ENCODE assay signal across 12 cellular contexts in the genomic region with DNA sequence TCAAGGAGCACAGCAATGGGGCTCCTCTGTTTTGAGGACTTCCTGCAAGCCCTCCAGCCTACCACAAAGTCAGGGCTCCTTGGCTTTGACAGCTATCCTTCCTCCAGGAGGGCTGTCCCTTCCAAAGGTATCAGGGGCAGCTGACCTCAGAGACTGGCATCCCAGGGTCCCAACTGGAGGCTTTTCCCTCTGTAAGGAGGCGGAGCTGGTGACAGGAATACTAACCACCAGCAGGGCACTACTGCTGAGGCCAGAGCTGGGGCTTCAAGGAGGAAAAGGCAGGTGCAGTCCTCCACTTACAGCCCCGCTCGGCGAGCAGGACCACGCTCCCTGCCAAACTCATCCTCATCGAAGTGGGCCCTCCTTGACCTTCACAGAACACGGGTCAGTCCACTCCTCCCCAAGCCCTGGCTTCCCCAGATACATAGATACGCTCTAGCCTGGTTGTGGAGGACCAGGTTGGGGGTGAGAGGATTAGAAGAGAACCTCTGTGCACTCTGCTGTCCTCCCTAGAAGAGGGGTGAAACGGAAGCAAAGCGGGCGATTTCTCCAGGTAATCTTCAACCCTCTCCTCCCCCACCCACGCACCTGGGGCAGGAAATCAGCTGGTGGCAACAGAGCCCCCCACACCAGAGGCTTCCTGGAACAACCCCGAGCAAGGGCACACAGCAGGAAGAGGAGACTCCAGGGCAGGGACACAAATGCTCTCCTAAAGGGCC. TPM values are rescaled to one million over a fixed set of nuclear protein-coding genes. Genes with fewer than 3 reads are reported as not detected.
DNase-seq lines count a peak whose midpoint lies in the region; ATAC-seq and TF ChIP-seq lines count a peak whose summit lies in the region.
"Had no signal": no experiment of that assay in that cellular context is flagged by ENCODE, and none has a peak within 500 bp of the region (broad histone marks: within the 10 kb centered on the region; RNA-seq: fewer than 3 reads in every experiment).

No MANE protein-coding gene starts in this region.

- H3K4me2 ChIP-seq in H9 (ENCODE audit: insufficient read depth, insufficient read length, low read length): no peak overlapping the region

- no peaks in the 10 kb centered on the region for H3K23me2 ChIP-seq in H9 (ENCODE audit: insufficient read length, low read depth, low read length, poor library complexity, severe bottlenecking)

- no peak overlapping the region for H3K23ac ChIP-seq in H9 (ENCODE audit: insufficient read length, low read depth, low read length)

- H3K4ac ChIP-seq in H9 (ENCODE audit: low read depth, low read length): no peak overlapping the region

- no peak overlapping the region for H2BK120ac ChIP-seq in H9 (ENCODE audit: low read depth, low read length, poor library complexity, severe bottlenecking)

- H3K9ac ChIP-seq in H9 (ENCODE audit: extremely low read depth, insufficient read length, low read length): no peak overlapping the region

- H3K18ac ChIP-seq in H9 (ENCODE audit: insufficient read length, low read depth, low read length): no peak overlapping the region

- no peaks in the 10 kb centered on the region; the same call in 1 of the 2 replicates for H3K79me2 ChIP-seq in H9 (ENCODE audit: insufficient read depth, low read length)

- H4K5ac ChIP-seq in H9 (ENCODE audit: insufficient read length, low read depth, low read length): no peak overlapping the region

- WGBS in H9 (ENCODE audit: extremely low coverage, insufficient read length, low lambda C conversion rate): no CpG with 5 or more reads among the region's 13 CpGs

- H4K91ac ChIP-seq in H9 (ENCODE audit: insufficient read length, low read depth, low read length): no peak overlapping the region

- no peak overlapping the region for H2BK5ac ChIP-seq in H9 (ENCODE audit: insufficient read length, low read length)

- no peak overlapping the region for H2BK20ac ChIP-seq in H9 (ENCODE audit: low read depth, low read length, poor library complexity, severe bottlenecking)

- H3K4me1 ChIP-seq in CD8-positive, alpha-beta T cell (ENCODE audit: insufficient read depth, low read length): peaks cover 40% of the 10 kb centered on the region
- peaks cover 21% of the 10 kb centered on the region; the same call in 1 of the 2 replicates for H3K4me1 ChIP-seq in H9 (ENCODE audit: insufficient read depth, low read length)
- peaks cover 11 to 31% of the 10 kb centered on the region in 2 donors for H3K4me1 ChIP-seq in naive thymus-derived CD4-positive, alpha-beta T cell (ENCODE audit: control insufficient read depth in 2 of 2, insufficient read depth in 2 of 2, low read length in 2 of 2)
- H3K4me1 ChIP-seq: SJSA1 had no signal

- H3K9me3 ChIP-seq in CD8-positive, alpha-beta T cell (ENCODE audit: low read length): no peaks in the 10 kb centered on the region
- H3K9me3 ChIP-seq in H9 (ENCODE audit: control insufficient read depth, low read depth, low read length) (no peaks in the 10 kb centered on the region), MG63 (no peaks in the 10 kb centered on the region)
- H3K9me3 ChIP-seq in naive thymus-derived CD4-positive, alpha-beta T cell (ENCODE audit: control insufficient read depth in 2 of 3, low read length in 3 of 3): no peaks in the 10 kb centered on the region
- H3K9me3 ChIP-seq: SJSA1 had no signal

- no peaks in the 10 kb centered on the region for H3K27me3 ChIP-seq in CD8-positive, alpha-beta T cell (ENCODE audit: insufficient read depth, low read length)
- H3K27me3 ChIP-seq in H9 (ENCODE audit: insufficient read depth, low read length) (no peaks in the 10 kb centered on the region), MG63 (no peaks in the 10 kb centered on the region)
- no peaks in the 10 kb centered on the region for H3K27me3 ChIP-seq in naive thymus-derived CD4-positive, alpha-beta T cell (ENCODE audit: control insufficient read depth in 2 of 2, insufficient read depth in 2 of 2, low read length in 2 of 2)
- H3K27me3 ChIP-seq: SJSA1 had no signal

- peak; percentile 48 for ATAC-seq in CD8-positive, alpha-beta T cell
- peak; percentile 30 to 57 for ATAC-seq in activated T-cell treated with anti-CD3 and anti-CD28 coated beads, Interleukin-2, amount 50 U/mL, for 72 hours (replicated peaks in 1 of 2)
- ATAC-seq in naive thymus-derived CD4-positive, alpha-beta T cell: peak; percentile 22
- ATAC-seq in GM18498 (IDR thresholded peaks at IDR 0.05; ENCODE audit: unreplicated experiment): no peak

- no peaks in the 10 kb centered on the region for H3K36me3 ChIP-seq in CD8-positive, alpha-beta T cell (ENCODE audit: insufficient read depth, low read length)
- H3K36me3 ChIP-seq in naive thymus-derived CD4-positive, alpha-beta T cell (ENCODE audit: control insufficient read depth in 2 of 3, insufficient read depth in 3 of 3, low read length in 3 of 3): no peaks in the 10 kb centered on the region
- H3K36me3 ChIP-seq in MG63: no peaks in the 10 kb centered on the region

- H2BK12ac ChIP-seq in H9 (ENCODE audit: insufficient read length, low read depth, low read length): no peak overlapping the region

- intact Hi-C loops in CD8-positive, alpha-beta T cell (cut with DNase I, micrococcal nuclease): no loop called here
- intact Hi-C loops in naive thymus-derived CD4-positive, alpha-beta T cell (cut with micrococcal nuclease): loop anchor here (1.0 to 2.0 kb wide), 2 partner anchors 10 to 14 kb away; no protein-coding TSS in a partner anchor

- no peak for TF ChIP-seq CTCF in CD8-positive, alpha-beta T cell (IDR thresholded peaks at IDR 0.05)
- TF ChIP-seq CTCF in H9 (conservative IDR thresholded peaks at IDR 0.05): no peak

- no peak overlapping the region for H4K8ac ChIP-seq in H9 (replicated peaks; ENCODE audit: insufficient read length, low read depth, low read length)

- H2AK5ac ChIP-seq in H9 (ENCODE audit: insufficient read length, low read length): no peak overlapping the region

- H3K56ac ChIP-seq in H9 (ENCODE audit: insufficient read length, low read depth, low read length): no peak overlapping the region

- POLR2A ChIA-PET in CD8-positive, alpha-beta T cell (lab: Charles Lee): interaction anchor here (1.3 to 3.9 kb wide), 2 partner anchors 21 to 38 kb away, joined by 5 to 14 read pairs; a partner anchor contains a TSS
- POLR2A ChIA-PET in naive thymus-derived CD4-positive, alpha-beta T cell (lab: Charles Lee): interaction anchor here (0.5 to 1.6 kb wide), 8 partner anchors 11 to 133 kb away, joined by 3 to 5 read pairs (median 4); a partner anchor contains a TSS

- CTCF ChIA-PET in CD8-positive, alpha-beta T cell (lab: Charles Lee): interaction anchor here (1.0 kb wide), 1 partner anchor 24 kb away, joined by 3 read pairs; no protein-coding TSS in a partner anchor
- CTCF ChIA-PET in naive thymus-derived CD4-positive, alpha-beta T cell (lab: Charles Lee): interaction anchor here (0.5 to 0.9 kb wide), 4 partner anchors 25 to 173 kb away, joined by 3 read pairs; a partner anchor contains a TSS

- H3K27ac Mint-ChIP-seq in CD8-positive, alpha-beta T cell: peak overlapping the region; percentile 91
- peak overlapping the region; percentile 67 to 88 (median 79); a peak in 5 of 7 replicates for H3K27ac Mint-ChIP-seq in H9
- H3K27ac Mint-ChIP-seq in activated T-cell treated with anti-CD3 and anti-CD28 coated beads, Interleukin-2, amount 50 U/mL, for 72 hours: no peak overlapping the region
- peak overlapping the region; percentile 71 to 92 (median 90) for H3K27ac Mint-ChIP-seq in naive thymus-derived CD4-positive, alpha-beta T cell

- no peak overlapping the region for H2AFZ ChIP-seq in H9 (ENCODE audit: low read length)

- H3K4me3 ChIP-seq in CD8-positive, alpha-beta T cell (ENCODE audit: low read depth, low read length): peak overlapping the region; percentile 48
- H3K4me3 ChIP-seq in naive thymus-derived CD4-positive, alpha-beta T cell (ENCODE audit: low read length): peak overlapping the region; percentile 2
- H3K4me3 ChIP-seq in MG63: no peak overlapping the region
- H3K4me3 ChIP-seq: SJSA1 had no signal

- peak in 2 of 7 experiments; percentile 19 to 52 for DNase-seq in CD8-positive, alpha-beta T cell
- DNase-seq in H9: peak; percentile 59
- DNase-seq in activated T-cell treated with anti-CD3 and anti-CD28 coated beads, Interleukin-2, amount 50 U/mL, for 72 hours: peak in 1 of 2 donors; percentile 39
- peak in 2 of 9 donors; percentile 18 to 38 for DNase-seq in naive thymus-derived CD4-positive, alpha-beta T cell
- no peak for DNase-seq in MG63
- DNase-seq in iPS-NIHi7 (ENCODE audit: extremely low spot score): no peak
- DNase-seq: Calu3, head of caudate nucleus, NCI-H1417 treated with DMSO at 0.1 percent for 48 hours, NCI-H82 had no signal

- H4K20me1 ChIP-seq in H9 (ENCODE audit: control insufficient read depth, insufficient read depth, insufficient read length): no peaks in the 10 kb centered on the region

- H3K4me3 Mint-ChIP-seq in CD8-positive, alpha-beta T cell: peak overlapping the region; percentile 74
- no peak overlapping the region for H3K4me3 Mint-ChIP-seq in H9
- H3K4me3 Mint-ChIP-seq in activated T-cell treated with anti-CD3 and anti-CD28 coated beads, Interleukin-2, amount 50 U/mL, for 72 hours: peak overlapping the region; percentile 40 to 68
- H3K4me3 Mint-ChIP-seq in naive thymus-derived CD4-positive, alpha-beta T cell: peak overlapping the region; percentile 60 to 86 (median 77)

- no peaks in the 10 kb centered on the region for H3K27me3 Mint-ChIP-seq in CD8-positive, alpha-beta T cell (ENCODE audit: low read depth)
- no peaks in the 10 kb centered on the region for H3K27me3 Mint-ChIP-seq in H9 (ENCODE audit: low read depth)
- no peaks in the 10 kb centered on the region for H3K27me3 Mint-ChIP-seq in activated T-cell treated with anti-CD3 and anti-CD28 coated beads, Interleukin-2, amount 50 U/mL, for 72 hours (ENCODE audit: low read depth)
- H3K27me3 Mint-ChIP-seq in naive thymus-derived CD4-positive, alpha-beta T cell: no peaks in the 10 kb centered on the region

- peaks cover 2% of the 10 kb centered on the region for H3K79me1 ChIP-seq in H9 (ENCODE audit: insufficient read depth, low read depth, low read length, poor library complexity, severe bottlenecking)

- peaks cover 52% of the 10 kb centered on the region for H3K4me1 Mint-ChIP-seq in CD8-positive, alpha-beta T cell (ENCODE audit: low read depth)
- H3K4me1 Mint-ChIP-seq in H9: peaks cover 61 to 66% of the 10 kb centered on the region in 2 experiments
- peaks cover 31% of the 10 kb centered on the region for H3K4me1 Mint-ChIP-seq in activated T-cell treated with anti-CD3 and anti-CD28 coated beads, Interleukin-2, amount 50 U/mL, for 72 hours (ENCODE audit: low read depth)
- peaks cover 33 to 76% (median 63%) of the 10 kb centered on the region in 7 donors for H3K4me1 Mint-ChIP-seq in naive thymus-derived CD4-positive, alpha-beta T cell

- H3K14ac ChIP-seq in H9 (ENCODE audit: insufficient read depth, low read length): no peak overlapping the region; the same call in 1 of the 2 replicates

- peak overlapping the region; percentile 29 for H3K27ac ChIP-seq in CD8-positive, alpha-beta T cell (ENCODE audit: low read depth, low read length)
- H3K27ac ChIP-seq in H9 (ENCODE audit: insufficient read length, low read depth, low read length): no peak overlapping the region
- peak overlapping the region; percentile 63 for H3K27ac ChIP-seq in naive thymus-derived CD4-positive, alpha-beta T cell (ENCODE audit: low read depth, low read length)
- H3K27ac ChIP-seq: SJSA1 had no signal

- H2BK15ac ChIP-seq in H9 (ENCODE audit: low read depth, low read length): no peak overlapping the region

- H3K36me3 Mint-ChIP-seq in CD8-positive, alpha-beta T cell: peaks cover 8% of the 10 kb centered on the region
- H3K36me3 Mint-ChIP-seq in H9 (ENCODE audit: insufficient read depth in 1 of 3, low read depth in 3 of 3): peaks cover 0 to 14% (median 0%) of the 10 kb centered on the region in 3 experiments; a peak in 4 of 7 replicates
- H3K36me3 Mint-ChIP-seq in activated T-cell treated with anti-CD3 and anti-CD28 coated beads, Interleukin-2, amount 50 U/mL, for 72 hours (ENCODE audit: insufficient read depth in 2 of 2): no peaks in the 10 kb centered on the region
- H3K36me3 Mint-ChIP-seq in naive thymus-derived CD4-positive, alpha-beta T cell: peaks cover 0 to 14% (median 0%) of the 10 kb centered on the region in 5 donors

- no peak overlapping the region for H3T11ph ChIP-seq in H9 (ENCODE audit: low read length)

- H3K9me3 Mint-ChIP-seq in CD8-positive, alpha-beta T cell: no peaks in the 10 kb centered on the region
- H3K9me3 Mint-ChIP-seq in H9: no peaks in the 10 kb centered on the region
- H3K9me3 Mint-ChIP-seq in activated T-cell treated with anti-CD3 and anti-CD28 coated beads, Interleukin-2, amount 50 U/mL, for 72 hours: no peaks in the 10 kb centered on the region
- H3K9me3 Mint-ChIP-seq in naive thymus-derived CD4-positive, alpha-beta T cell: no peaks in the 10 kb centered on the region

RNA-seq across cellular contexts. Expression of a gene that starts 20.5 kb away (rescaled TPM):
- 1 to 10 TPM; 5.6 to 6.1 TPM for total RNA-seq in CD8-positive, alpha-beta T cell
- total RNA-seq in H9 (2021): 45.9 and 49.0 TPM in 2 replicates
- total RNA-seq in activated T-cell treated with anti-CD3 and anti-CD28 coated beads, Interleukin-2, amount 50 U/mL, for 72 hours: 10 to 100 TPM; 15.9 to 18.3 TPM
- 10 to 100 TPM; 16.6 to 35.9 (median 30.4) TPM for total RNA-seq in naive thymus-derived CD4-positive, alpha-beta T cell
- 10 to 100 TPM; 11.3 to 22.5 TPM for polyA plus RNA-seq in naive thymus-derived CD4-positive, alpha-beta T cell
- total RNA-seq in MG63 (2014; rRNA removed; shearing (Covaris generic); ENCODE audit: low replicate concordance): 8.9 and 9.2 TPM in 2 replicates

RNA-seq across cellular contexts. Expression of a gene that starts 36.0 kb away (rescaled TPM):
- 10 to 100 TPM; 17.8 to 18.2 TPM for total RNA-seq in CD8-positive, alpha-beta T cell
- 6.5 and 7.9 TPM in 2 replicates for total RNA-seq in H9 (2021)
- total RNA-seq in activated T-cell treated with anti-CD3 and anti-CD28 coated beads, Interleukin-2, amount 50 U/mL, for 72 hours: 10 to 100 TPM; 15.4 to 18.0 TPM
- total RNA-seq in naive thymus-derived CD4-positive, alpha-beta T cell: 10 to 100 TPM; 23.7 to 45.2 (median 36.7) TPM
- polyA plus RNA-seq in naive thymus-derived CD4-positive, alpha-beta T cell: 10 to 100 TPM in 1 of 2 donors, 1 to 10 TPM in 1; 7.5 to 10.3 TPM
- total RNA-seq in MG63 (2014; rRNA removed; shearing (Covaris generic); ENCODE audit: low replicate concordance): 1.0 and 6.3 TPM in 2 replicates

Comparison
In these comparisons a context has a peak if more than half of its experiments do, and no peak if none do; other contexts are left out.
1. H3K4me3 Mint-ChIP-seq: peak in CD8-positive, alpha-beta T cell (single experiment), activated T-cell treated with anti-CD3 and anti-CD28 coated beads, Interleukin-2, amount 50 U/mL, for 72 hours (2 of 2) and naive thymus-derived CD4-positive, alpha-beta T cell (10 of 10); none in H9 (0 of 2).
2. intact Hi-C loops: an anchor here in naive thymus-derived CD4-positive, alpha-beta T cell (1.0 to 2.0 kb wide); none called in CD8-positive, alpha-beta T cell.